Comparison of ENCODE assay signal across 16 cellular contexts in genomic region chr6:54076159-54076789, GRCh38. TPM values are rescaled to one million over a fixed set of nuclear protein-coding genes. Genes with fewer than 3 reads are reported as not detected.
DNase-seq lines count a peak whose midpoint lies in the region; ATAC-seq and TF ChIP-seq lines count a peak whose summit lies in the region.
"Had no signal": no experiment of that assay in that cellular context is flagged by ENCODE, and none has a peak within 500 bp of the region (broad histone marks: within the 10 kb centered on the region; RNA-seq: fewer than 3 reads in every experiment).

No MANE protein-coding gene starts in this region.

- no peaks in the 10 kb centered on the region for H3K4me1 ChIP-seq in trophoblast cell (ENCODE audit: control insufficient read depth in 1 of 2, insufficient read depth in 2 of 2, low read length in 2 of 2)
- H3K4me1 ChIP-seq: BLaER1 had no signal

- H3K18ac ChIP-seq in trophoblast cell (ENCODE audit: low read length), result no peak overlapping the region

- no peaks in the 10 kb centered on the region for H3K79me1 ChIP-seq in trophoblast cell (ENCODE audit: low read length)

- H3K79me2 ChIP-seq in trophoblast cell (ENCODE audit: control insufficient read depth, insufficient read depth, low read length, poor library complexity), result no peaks in the 10 kb centered on the region

- H3K23ac ChIP-seq in trophoblast cell (ENCODE audit: low read length), result no peak overlapping the region

- no peak overlapping the region for H3K4me3 ChIP-seq in trophoblast cell (ENCODE audit: low read depth, low read length)
- H3K4me3 ChIP-seq: BLaER1 had no signal

- no peaks in the 10 kb centered on the region for H3K9me3 ChIP-seq in trophoblast cell (ENCODE audit: insufficient read depth, low read depth, low read length)
- H3K9me3 ChIP-seq: BLaER1 had no signal

- H3K27me3 ChIP-seq in trophoblast cell (ENCODE audit: insufficient read depth, low read length), result no peaks in the 10 kb centered on the region
- H3K27me3 ChIP-seq: BLaER1 had no signal

- no peaks in the 10 kb centered on the region for H3K36me3 ChIP-seq in trophoblast cell (ENCODE audit: control insufficient read depth in 1 of 2, insufficient read depth in 2 of 2, low read length in 2 of 2)
- H3K36me3 ChIP-seq: BLaER1 had no signal

- H3K9me3 Mint-ChIP-seq in WTC11, result no peaks in the 10 kb centered on the region

- H3K27ac ChIP-seq in trophoblast cell (ENCODE audit: low read depth, low read length), result no peak overlapping the region
- H3K27ac ChIP-seq: 22Rv1, BLaER1, HL-60 had no signal

- H2BK12ac ChIP-seq in trophoblast cell (ENCODE audit: low read length), result no peak overlapping the region

- H2BK120ac ChIP-seq in trophoblast cell (ENCODE audit: insufficient read depth, low read length, poor library complexity), result no peak overlapping the region

- H3K4me2 ChIP-seq in trophoblast cell (ENCODE audit: low read length), result no peak overlapping the region
- H3K4me2 ChIP-seq: BLaER1 had no signal

- CTCF ChIA-PET in WTC11 (lab: Charles Lee), result no interaction called here

- H2AK5ac ChIP-seq in trophoblast cell (ENCODE audit: low read length), result no peak overlapping the region

- H3K14ac ChIP-seq in trophoblast cell (ENCODE audit: low read length), result no peak overlapping the region

- POLR2A ChIA-PET in WTC11 (lab: Charles Lee), result no interaction called here

- H3K27ac Mint-ChIP-seq in WTC11, result 0 out of 2 replicates have a peak overlapping the region, but pooled peaks have one; percentile 31
- H3K27ac Mint-ChIP-seq: IgD-negative memory B cell had no signal

- TF ChIP-seq CTCF in WTC11 (IDR thresholded peaks at IDR 0.05), result no peak

- no peak overlapping the region for H4K12ac ChIP-seq in trophoblast cell (ENCODE audit: low read depth, low read length)

- H3K27me3 Mint-ChIP-seq in WTC11 (ENCODE audit: low read depth), result no peaks in the 10 kb centered on the region

- H3K4ac ChIP-seq in trophoblast cell (ENCODE audit: low read depth, low read length), result no peak overlapping the region

- DNase-seq in DMS53 (lab: John Stamatoyannopoulos, UW) (peak; percentile 9), DMS53 treated with DMSO at 0.1 percent for 48 hours (lab: John Stamatoyannopoulos, UW; ENCODE audit: unreplicated experiment) (no peak), WTC11 (ENCODE audit: low spot score) (no peak), trophoblast cell (peak; percentile 5 to 79), SIG-M5 treated with dmso at 0.1 percent for 504 hours (lab: John Stamatoyannopoulos, UW; ENCODE audit: unreplicated experiment) (no peak), T-helper 1 cell (no peak)
- DNase-seq: Calu3, DMS 273 treated with DMSO at 0.1 percent for 48 hours, DND-41, KG1 had no signal

- WGBS in trophoblast cell (ENCODE audit: extremely low coverage, insufficient coverage, insufficient read length), result no CpG with 5 or more reads among the region's 2 CpGs

- H3K4me1 Mint-ChIP-seq in WTC11, result peaks cover 57% of the 10 kb centered on the region
- H3K4me1 Mint-ChIP-seq: IgD-negative memory B cell had no signal

- no peak overlapping the region for H2AFZ ChIP-seq in trophoblast cell (ENCODE audit: insufficient read depth, low read length, poor library complexity)

- H4K91ac ChIP-seq in trophoblast cell (ENCODE audit: low read depth, low read length), result no peak overlapping the region

- no peak overlapping the region for H2BK5ac ChIP-seq in trophoblast cell (ENCODE audit: low read depth, low read length, poor library complexity)

- no peak overlapping the region for H3K9ac ChIP-seq in trophoblast cell (ENCODE audit: low read length)
- H3K9ac ChIP-seq: BLaER1 had no signal

- no peak overlapping the region for H3K4me3 Mint-ChIP-seq in WTC11
- H3K4me3 Mint-ChIP-seq: IgD-negative memory B cell had no signal

- H3K36me3 Mint-ChIP-seq in WTC11, result no peaks in the 10 kb centered on the region
- H3K36me3 Mint-ChIP-seq: IgD-negative memory B cell had no signal

- no peak for ATAC-seq in WTC11
- no peak for ATAC-seq in GM19035 (IDR thresholded peaks at IDR 0.05; ENCODE audit: unreplicated experiment)
- ATAC-seq: HCT116 had no signal

- H4K8ac ChIP-seq in trophoblast cell (ENCODE audit: low read depth, low read length), result no peak overlapping the region

TF ChIP-seq in WTC11, 78 proteins besides CTCF, POLR2A, EP300 and RAD21:
- TF ChIP-seq ZNF121 (CRISPR knock-in tag; IDR thresholded peaks at IDR 0.05) (no peak), ATF2 (CRISPR knock-in tag; IDR thresholded peaks at IDR 0.05; ENCODE audit: borderline replicate concordance, low read depth) (no peak)

RNA-seq across cellular contexts. Expression of gene MLIP, which starts 35.0 kb away (rescaled TPM):
- not detected in 3 replicates for total RNA-seq in WTC11 (2021)
- polyA plus RNA-seq in trophoblast cell (2013), result 0.04 and 0.07 TPM in 2 replicates
- polyA plus RNA-seq: IgD-negative memory B cell had no signal

Comparison
In these comparisons a context has a peak if more than half of its experiments do, and no peak if none do; other contexts are left out.
1. DNase-seq: peak in DMS53 (single experiment) and trophoblast cell (2 of 2); none in DMS53 treated with DMSO at 0.1 percent for 48 hours (single experiment), WTC11 (single experiment), SIG-M5 treated with dmso at 0.1 percent for 504 hours (single experiment) and T-helper 1 cell (0 of 5).